8 cellular contexts compared by ENCODE assay signal in the genomic region with DNA sequence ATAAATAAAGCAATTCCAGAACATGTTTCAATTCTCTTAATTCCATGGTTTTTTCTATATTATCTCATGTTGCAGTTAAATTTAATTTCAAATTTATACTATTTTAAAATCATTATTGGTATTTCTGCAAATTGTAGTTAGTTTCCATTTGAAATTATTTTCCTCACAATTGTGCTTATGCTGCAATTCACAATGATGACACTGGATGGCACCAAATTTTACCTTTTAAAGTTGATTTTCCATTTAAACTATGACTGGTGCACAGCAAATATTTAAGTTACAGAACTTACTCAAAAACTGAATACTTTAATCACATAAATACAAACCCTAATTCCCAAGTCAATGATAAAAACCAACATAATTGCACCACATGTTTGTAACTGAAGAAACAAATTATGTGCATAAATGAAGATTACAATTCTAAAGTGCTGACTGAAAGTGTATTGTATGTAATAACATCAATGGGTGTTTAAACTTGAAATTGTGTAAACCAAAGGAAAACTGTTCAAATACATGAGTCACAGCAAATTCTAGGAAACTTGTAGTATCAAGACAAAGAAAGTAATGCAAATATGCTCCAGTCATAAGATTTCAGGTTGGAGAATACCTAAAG.
DNase-seq lines count a peak whose midpoint lies in the region; ATAC-seq and TF ChIP-seq lines count a peak whose summit lies in the region.

No MANE protein-coding gene starts in this region.

- TF ChIP-seq CTCF in GM23338 (conservative IDR thresholded peaks at IDR 0.05; ENCODE audit: low read depth in 2 of 2) = peak; percentile 66 to 94
- TF ChIP-seq CTCF in Panc1 (IDR thresholded peaks at IDR 0.05) = peak; percentile 52; the same call in 1 of the 2 replicates
- peak; percentile 67 for TF ChIP-seq CTCF in fibroblast of villous mesenchyme (IDR thresholded peaks at IDR 0.05; ENCODE audit: insufficient read depth, low read depth, low read length)
- TF ChIP-seq CTCF in thoracic aorta (IDR thresholded peaks at IDR 0.05) = peak; percentile 41

- H3K36me3 ChIP-seq in GM23338 (ENCODE audit: insufficient read depth) = no peaks in the 10 kb centered on the region
- H3K36me3 ChIP-seq in Panc1 (ENCODE audit: control insufficient read depth, insufficient read depth, low read length) = no peaks in the 10 kb centered on the region
- no peaks in the 10 kb centered on the region for H3K36me3 ChIP-seq in thoracic aorta

- peak; percentile 5 for DNase-seq in CD1c-positive myeloid dendritic cell (ENCODE audit: extremely low spot score)
- peak; percentile 61 for DNase-seq in GM23338 (ENCODE audit: low spot score)
- DNase-seq in Panc1 (ENCODE audit: low read depth, low spot score) = peak; percentile 27
- DNase-seq in fibroblast of villous mesenchyme (ENCODE audit: low read depth) = peak; percentile 37
- no peak for DNase-seq in thoracic aorta (ENCODE audit: low spot score)
- DNase-seq in NCI-H524 treated with DMSO at 0.1 percent for 48 hours (lab: John Stamatoyannopoulos, UW) = no peak
- no peak for DNase-seq in mesenteric fat pad (ENCODE audit: low spot score)
- no peak for DNase-seq in activated CD4-positive, CD25-positive, alpha-beta regulatory T cell treated with anti-CD3 and anti-CD28 coated beads, Interleukin-2, amount 50 U/mL, for 72 hours

- ATAC-seq in GM23338 = no peak
- ATAC-seq in Panc1 = no peak
- ATAC-seq in thoracic aorta (ENCODE audit: insufficient number of reproducible peaks, low FRiP score, low read depth) = no peak

- POLR2A ChIA-PET in Panc1 (lab: Charles Lee) = no interaction called here

- no peaks in the 10 kb centered on the region for H3K9me2 ChIP-seq in GM23338 (ENCODE audit: insufficient read depth)

- H3K27me3 ChIP-seq in GM23338 (ENCODE audit: insufficient read depth) = no peaks in the 10 kb centered on the region
- no peaks in the 10 kb centered on the region for H3K27me3 ChIP-seq in Panc1 (ENCODE audit: control insufficient read depth, insufficient read depth, low read length)
- H3K27me3 ChIP-seq in thoracic aorta (replicated peaks; ENCODE audit: insufficient read depth) = no peaks in the 10 kb centered on the region

- no peak overlapping the region for H3K4me3 Mint-ChIP-seq in GM23338

- no peak overlapping the region for H3K27ac Mint-ChIP-seq in GM23338

- no peak overlapping the region for H3K4me3 ChIP-seq in GM23338
- H3K4me3 ChIP-seq in Panc1 (ENCODE audit: low read depth in 2 of 2, low read length in 2 of 2) = no peak overlapping the region
- H3K4me3 ChIP-seq in fibroblast of villous mesenchyme (ENCODE audit: low read depth, low read length) = no peak overlapping the region
- no peak overlapping the region for H3K4me3 ChIP-seq in thoracic aorta

- H3K9me3 ChIP-seq in Panc1 (ENCODE audit: control insufficient read depth, insufficient read depth, low read depth, low read length) (no peaks in the 10 kb centered on the region), thoracic aorta (no peaks in the 10 kb centered on the region)

- BruUV-seq in Panc1 (replicated peaks; lab: Mats Ljungman, UMichigan) = no TSS peak

- no peaks in the 10 kb centered on the region for H3K4me1 ChIP-seq in GM23338 (ENCODE audit: insufficient read depth)
- no peaks in the 10 kb centered on the region for H3K4me1 ChIP-seq in Panc1 (ENCODE audit: control insufficient read depth, insufficient read depth, low read length)
- H3K4me1 ChIP-seq in thoracic aorta (ENCODE audit: control insufficient read depth in 1 of 2, low read depth in 2 of 2) = no peaks in the 10 kb centered on the region

- no peak overlapping the region for H3K4me2 ChIP-seq in GM23338

- no peak overlapping the region for H2AFZ ChIP-seq in GM23338

- CTCF ChIA-PET in Panc1 (lab: Charles Lee) = no interaction called here

- in situ Hi-C loops in Panc1 (cut with HindIII; ENCODE audit: low pct_unique_long_range_greater_than_20kb, low sequenced_read_pairs) = no loop called here

- intact Hi-C loops in Panc1 (cut with micrococcal nuclease; ENCODE audit: unreplicated experiment) = loop anchor here (1.0 kb wide), 1 partner anchor 310 kb away; no protein-coding TSS in a partner anchor

- H3K79me2 ChIP-seq in GM23338 (replicated peaks; ENCODE audit: insufficient read depth) = no peaks in the 10 kb centered on the region

- H3F3A ChIP-seq in GM23338 (replicated peaks; ENCODE audit: low read depth) = no peaks in the 10 kb centered on the region

- H3K36me3 Mint-ChIP-seq in GM23338 (ENCODE audit: low read depth) = no peaks in the 10 kb centered on the region

- H4K20me1 ChIP-seq in GM23338 (replicated peaks; ENCODE audit: insufficient read depth) = no peaks in the 10 kb centered on the region

- H3K4me1 Mint-ChIP-seq in GM23338 = peaks cover 6% of the 10 kb centered on the region; the same call in 2 of the 3 replicates

- H3K27ac ChIP-seq in GM23338 (ENCODE audit: low read depth) (no peak overlapping the region), Panc1 (ENCODE audit: low read length) (no peak overlapping the region), thoracic aorta (no peak overlapping the region)

- H3K9me3 Mint-ChIP-seq in GM23338 = no peaks in the 10 kb centered on the region

- no peaks in the 10 kb centered on the region for H3K27me3 Mint-ChIP-seq in GM23338 (ENCODE audit: insufficient read depth, low read depth, poor library complexity)

TF ChIP-seq in GM23338, 12 proteins besides CTCF, POLR2A, EP300 and RAD21 (continues in another document):
- TF ChIP-seq NANOG (IDR thresholded peaks at IDR 0.05; ENCODE audit: borderline replicate concordance) = no peak
- TF ChIP-seq, protein P1, sequence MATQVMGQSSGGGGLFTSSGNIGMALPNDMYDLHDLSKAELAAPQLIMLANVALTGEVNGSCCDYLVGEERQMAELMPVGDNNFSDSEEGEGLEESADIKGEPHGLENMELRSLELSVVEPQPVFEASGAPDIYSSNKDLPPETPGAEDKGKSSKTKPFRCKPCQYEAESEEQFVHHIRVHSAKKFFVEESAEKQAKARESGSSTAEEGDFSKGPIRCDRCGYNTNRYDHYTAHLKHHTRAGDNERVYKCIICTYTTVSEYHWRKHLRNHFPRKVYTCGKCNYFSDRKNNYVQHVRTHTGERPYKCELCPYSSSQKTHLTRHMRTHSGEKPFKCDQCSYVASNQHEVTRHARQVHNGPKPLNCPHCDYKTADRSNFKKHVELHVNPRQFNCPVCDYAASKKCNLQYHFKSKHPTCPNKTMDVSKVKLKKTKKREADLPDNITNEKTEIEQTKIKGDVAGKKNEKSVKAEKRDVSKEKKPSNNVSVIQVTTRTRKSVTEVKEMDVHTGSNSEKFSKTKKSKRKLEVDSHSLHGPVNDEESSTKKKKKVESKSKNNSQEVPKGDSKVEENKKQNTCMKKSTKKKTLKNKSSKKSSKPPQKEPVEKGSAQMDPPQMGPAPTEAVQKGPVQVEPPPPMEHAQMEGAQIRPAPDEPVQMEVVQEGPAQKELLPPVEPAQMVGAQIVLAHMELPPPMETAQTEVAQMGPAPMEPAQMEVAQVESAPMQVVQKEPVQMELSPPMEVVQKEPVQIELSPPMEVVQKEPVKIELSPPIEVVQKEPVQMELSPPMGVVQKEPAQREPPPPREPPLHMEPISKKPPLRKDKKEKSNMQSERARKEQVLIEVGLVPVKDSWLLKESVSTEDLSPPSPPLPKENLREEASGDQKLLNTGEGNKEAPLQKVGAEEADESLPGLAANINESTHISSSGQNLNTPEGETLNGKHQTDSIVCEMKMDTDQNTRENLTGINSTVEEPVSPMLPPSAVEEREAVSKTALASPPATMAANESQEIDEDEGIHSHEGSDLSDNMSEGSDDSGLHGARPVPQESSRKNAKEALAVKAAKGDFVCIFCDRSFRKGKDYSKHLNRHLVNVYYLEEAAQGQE (IDR thresholded peaks at IDR 0.05; ENCODE audit: unreplicated experiment) = no peak
- no peak for TF ChIP-seq STAT1 (IDR thresholded peaks at IDR 0.05; ENCODE audit: unreplicated experiment)
- no peak for TF ChIP-seq POLR2AphosphoS5 (IDR thresholded peaks at IDR 0.05; ENCODE audit: low read depth)
- TF ChIP-seq EZH2phosphoT487 (IDR thresholded peaks at IDR 0.05; ENCODE audit: unreplicated experiment) = no peak
- TF ChIP-seq, protein P2, sequence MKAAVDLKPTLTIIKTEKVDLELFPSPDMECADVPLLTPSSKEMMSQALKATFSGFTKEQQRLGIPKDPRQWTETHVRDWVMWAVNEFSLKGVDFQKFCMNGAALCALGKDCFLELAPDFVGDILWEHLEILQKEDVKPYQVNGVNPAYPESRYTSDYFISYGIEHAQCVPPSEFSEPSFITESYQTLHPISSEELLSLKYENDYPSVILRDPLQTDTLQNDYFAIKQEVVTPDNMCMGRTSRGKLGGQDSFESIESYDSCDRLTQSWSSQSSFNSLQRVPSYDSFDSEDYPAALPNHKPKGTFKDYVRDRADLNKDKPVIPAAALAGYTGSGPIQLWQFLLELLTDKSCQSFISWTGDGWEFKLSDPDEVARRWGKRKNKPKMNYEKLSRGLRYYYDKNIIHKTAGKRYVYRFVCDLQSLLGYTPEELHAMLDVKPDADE (IDR thresholded peaks at IDR 0.05) = no peak
- TF ChIP-seq EZH2 (IDR thresholded peaks at IDR 0.05; ENCODE audit: low read depth, unreplicated experiment) = no peak
- TF ChIP-seq JUNB (IDR thresholded peaks at IDR 0.05; ENCODE audit: unreplicated experiment) = no peak
- no peak for TF ChIP-seq CREB1 (CRISPR knock-in tag; IDR thresholded peaks at IDR 0.05; ENCODE audit: low read depth)
- no peak for TF ChIP-seq ZNF331 (CRISPR knock-in tag; IDR thresholded peaks at IDR 0.05; ENCODE audit: low read depth)
- no peak for TF ChIP-seq ZNF114 (CRISPR knock-in tag; IDR thresholded peaks at IDR 0.05)

Comparison
In these comparisons a context has a peak if more than half of its experiments do, and no peak if none do; other contexts are left out.
1. DNase-seq: peak in CD1c-positive myeloid dendritic cell (single experiment), GM23338 (single experiment), Panc1 (single experiment) and fibroblast of villous mesenchyme (single experiment); none in thoracic aorta (single experiment), NCI-H524 treated with DMSO at 0.1 percent for 48 hours (single experiment), mesenteric fat pad (single experiment) and activated CD4-positive, CD25-positive, alpha-beta regulatory T cell treated with anti-CD3 and anti-CD28 coated beads, Interleukin-2, amount 50 U/mL, for 72 hours (single experiment).
2. Peak in every context shown above with its lines, with median percentiles within 50 percentile points of each other: CTCF ChIP-seq.